24 cellular contexts compared by ENCODE assay signal in the genomic region with DNA sequence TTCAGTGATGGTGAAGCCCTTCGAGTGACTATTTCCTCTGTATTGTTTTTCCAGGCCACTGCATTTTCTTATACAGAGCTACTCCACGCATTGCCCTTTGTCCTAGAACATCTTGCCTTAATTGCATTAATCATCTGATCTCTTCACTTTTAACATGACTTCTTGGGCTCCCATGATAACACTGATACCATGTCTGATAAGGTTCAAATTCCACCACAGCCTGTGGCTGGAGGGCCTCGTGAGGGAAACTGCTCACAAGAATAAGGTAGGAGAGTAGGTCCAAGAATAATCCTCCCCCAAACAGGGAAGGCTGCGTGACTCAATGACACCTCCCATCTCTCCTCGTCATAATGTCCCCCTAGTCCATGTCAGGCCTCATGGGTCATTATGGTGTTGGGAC.
DNase-seq lines count a peak whose midpoint lies in the region; ATAC-seq and TF ChIP-seq lines count a peak whose summit lies in the region.
"Had no signal": no experiment of that assay in that cellular context is flagged by ENCODE, and none has a peak within 500 bp of the region (broad histone marks: within the 10 kb centered on the region; RNA-seq: fewer than 3 reads in every experiment).

No MANE protein-coding gene starts in this region.

- H3K4me2 ChIP-seq in mesenchymal stem cell (ENCODE audit: low read length, poor library complexity, severe bottlenecking), result no peak overlapping the region
- H3K4me2 ChIP-seq: BLaER1 had no signal

- no peak overlapping the region for H3K23ac ChIP-seq in mesenchymal stem cell (ENCODE audit: low read length in 2 of 2)

- no peak overlapping the region for H2BK12ac ChIP-seq in mesenchymal stem cell (ENCODE audit: low read length in 2 of 2)

- no peak overlapping the region for H2BK15ac ChIP-seq in mesenchymal stem cell (ENCODE audit: low read depth, poor library complexity, severe bottlenecking)

- H3K27ac ChIP-seq in esophagus muscularis mucosa (replicated peaks in 1 of 4) (no peak overlapping the region), mesenchymal stem cell (ENCODE audit: low read length, poor library complexity, severe bottlenecking) (no peak overlapping the region), psoas muscle (no peak overlapping the region)
- H3K27ac ChIP-seq: BLaER1 had no signal

- H3K36me3 Mint-ChIP-seq in neural crest cell (ENCODE audit: low read depth), result peaks cover 12% of the 10 kb centered on the region
- H3K36me3 Mint-ChIP-seq: CD14-positive monocyte; CD4-positive, alpha-beta memory T cell; CD4-positive, CD25-positive, alpha-beta regulatory T cell; CD8-positive, alpha-beta memory T cell had no signal

- peak overlapping the region; percentile 72 for H3K27ac Mint-ChIP-seq in neural crest cell (ENCODE audit: unreplicated experiment)
- H3K27ac Mint-ChIP-seq: CD14-positive monocyte; CD4-positive, alpha-beta memory T cell; CD4-positive, CD25-positive, alpha-beta regulatory T cell; CD8-positive, alpha-beta memory T cell had no signal

- TF ChIP-seq CTCF in esophagus muscularis mucosa (IDR thresholded peaks at IDR 0.05) (no peak), neural crest cell (conservative IDR thresholded peaks at IDR 0.05) (no peak), psoas muscle (IDR thresholded peaks at IDR 0.05) (no peak)

- H3K36me3 ChIP-seq in esophagus muscularis mucosa (no peaks in the 10 kb centered on the region), mesenchymal stem cell (ENCODE audit: control insufficient read depth in 1 of 2, insufficient read depth in 2 of 2, low read depth in 1 of 2, low read length in 2 of 2) (no peaks in the 10 kb centered on the region), psoas muscle (ENCODE audit: insufficient read depth in 1 of 2, low read depth in 1 of 2) (no peaks in the 10 kb centered on the region)
- H3K36me3 ChIP-seq: BE2C, BLaER1 had no signal

- H3K18ac ChIP-seq in mesenchymal stem cell (ENCODE audit: low read depth in 1 of 2, low read length in 2 of 2), result no peak overlapping the region

- H3K14ac ChIP-seq in mesenchymal stem cell (ENCODE audit: low read length in 2 of 2), result no peak overlapping the region

- intact Hi-C loops in esophagus muscularis mucosa (cut with DNase I) (no loop called here), psoas muscle (cut with DNase I) (no loop called here)

- H3K4me3 ChIP-seq in esophagus muscularis mucosa (no peak overlapping the region), mesenchymal stem cell (ENCODE audit: insufficient read depth in 1 of 2, low read depth in 1 of 2, low read length in 2 of 2) (no peak overlapping the region), psoas muscle (no peak overlapping the region)
- H3K4me3 ChIP-seq: BLaER1, GM12878 had no signal

- peaks cover 9% of the 10 kb centered on the region for H3K9me3 Mint-ChIP-seq in neural crest cell

- no peak overlapping the region for H3K9ac ChIP-seq in mesenchymal stem cell (ENCODE audit: low read length)
- H3K9ac ChIP-seq: BLaER1 had no signal

- no peak overlapping the region for H3K4me3 Mint-ChIP-seq in neural crest cell
- H3K4me3 Mint-ChIP-seq: CD14-positive monocyte; CD4-positive, alpha-beta memory T cell; CD4-positive, CD25-positive, alpha-beta regulatory T cell; CD8-positive, alpha-beta memory T cell had no signal

- TF ChIP-seq EP300 in esophagus muscularis mucosa (IDR thresholded peaks at IDR 0.05), result no peak

- no peak for ATAC-seq in psoas muscle
- ATAC-seq: GM12878 had no signal

- no peaks in the 10 kb centered on the region for H3K27me3 ChIP-seq in esophagus muscularis mucosa
- H3K27me3 ChIP-seq in mesenchymal stem cell (ENCODE audit: control insufficient read depth in 1 of 2, insufficient read depth in 1 of 2, low read length in 2 of 2), result no peaks in the 10 kb centered on the region
- H3K27me3 ChIP-seq in psoas muscle (ENCODE audit: insufficient read depth in 3 of 3, low read length in 2 of 3), result no peaks in the 10 kb centered on the region
- H3K27me3 ChIP-seq: BE2C, BLaER1 had no signal

- peak overlapping the region; percentile 29 for H4K91ac ChIP-seq in mesenchymal stem cell (ENCODE audit: low read length)

- H4K8ac ChIP-seq in mesenchymal stem cell (ENCODE audit: low read length), result no peak overlapping the region

- H2AFZ ChIP-seq in mesenchymal stem cell (ENCODE audit: low read depth, low read length), result no peak overlapping the region

- H2BK5ac ChIP-seq in mesenchymal stem cell (ENCODE audit: low read depth, low read length, poor library complexity, severe bottlenecking), result no peak overlapping the region

- no peak for TF ChIP-seq POLR2A in esophagus muscularis mucosa (IDR thresholded peaks at IDR 0.05; ENCODE audit: low read depth)

- H3K4me1 ChIP-seq in esophagus muscularis mucosa (no peaks in the 10 kb centered on the region), mesenchymal stem cell (ENCODE audit: control insufficient read depth, insufficient read depth, low read depth, low read length) (no peaks in the 10 kb centered on the region), psoas muscle (peaks cover 14% of the 10 kb centered on the region)
- H3K4me1 ChIP-seq: BE2C, BLaER1 had no signal

- H3K27me3 Mint-ChIP-seq in neural crest cell (ENCODE audit: low read depth), result no peaks in the 10 kb centered on the region
- H3K27me3 Mint-ChIP-seq: CD4-positive, CD25-positive, alpha-beta regulatory T cell had no signal

- H3K9me3 ChIP-seq in esophagus muscularis mucosa (peaks cover 0 to 6% (median 0%) of the 10 kb centered on the region in 4 donors), mesenchymal stem cell (ENCODE audit: control insufficient read depth, low read length) (no peaks in the 10 kb centered on the region), psoas muscle (peaks cover 6% of the 10 kb centered on the region)
- H3K9me3 ChIP-seq: BE2C had no signal

- WGBS in esophagus muscularis mucosa, result 84% methylated on average over 5 of the region's 5 CpGs
- 84% methylated on average over 5 of the region's 5 CpGs for WGBS in mesenchymal stem cell
- 90 to 95% (median 91%) methylated on average over 5 of the region's 5 CpGs for whole genome bisulfite sequencing in psoas muscle, 3 donors

- H2AK5ac ChIP-seq in mesenchymal stem cell (ENCODE audit: low read length, severe bottlenecking), result no peak overlapping the region

- no peaks in the 10 kb centered on the region for H3K79me1 ChIP-seq in mesenchymal stem cell (replicated peaks; ENCODE audit: low read length, poor library complexity, severe bottlenecking)

- DNase-seq in esophagus muscularis mucosa (ENCODE audit: extremely low spot score) (peak; percentile 88), mesenchymal stem cell (no peak), neural crest cell (ENCODE audit: low read depth, low spot score) (no peak), psoas muscle (no peak), UCSD-AML1 (lab: John Stamatoyannopoulos, UW; ENCODE audit: unreplicated experiment) (no peak), RPMI8226 (no peak)
- DNase-seq: 8988T; ACHN; BE2C; C1 segment of cervical spinal cord; CD4-positive, alpha-beta memory T cell; CD4-positive, CD25-positive, alpha-beta regulatory T cell; CD8-positive, alpha-beta memory T cell; COR-L47; DMS 273 treated with DMSO at 0.1 percent for 48 hours; DMS153; DMS53; DMS79; DND-41; EL; GDM1 had no signal

- no peak overlapping the region for H2BK120ac ChIP-seq in mesenchymal stem cell (ENCODE audit: low read depth, low read length)

- H3K4me1 Mint-ChIP-seq in neural crest cell, result no peaks in the 10 kb centered on the region
- H3K4me1 Mint-ChIP-seq: CD4-positive, alpha-beta memory T cell; CD8-positive, alpha-beta memory T cell had no signal

- no peak overlapping the region for H3K4ac ChIP-seq in mesenchymal stem cell (ENCODE audit: low read depth in 1 of 2, low read length in 2 of 2)
